Comparison of ENCODE assay signal across 8 cellular contexts in genomic region chr10:56360583-56360966, GRCh38. TPM values are rescaled to one million over a fixed set of nuclear protein-coding genes. Genes with fewer than 3 reads are reported as not detected.
DNase-seq lines count a peak whose midpoint lies in the region; ATAC-seq, FAIRE-seq and TF ChIP-seq lines count a peak whose summit lies in the region.

No MANE protein-coding gene starts in this region.

- peaks cover 0 to 15% (median 13%) of the 10 kb centered on the region in 5 donors for H3K4me1 ChIP-seq in subcutaneous abdominal adipose tissue (ENCODE audit: control insufficient read depth in 5 of 5, insufficient read depth in 5 of 5, low read length in 5 of 5)

- FAIRE-seq in D721Med (lab: Jason Lieb, UNC), result no peak

- H3K9me3 ChIP-seq in subcutaneous abdominal adipose tissue (ENCODE audit: control insufficient read depth in 5 of 5, low read length in 5 of 5), result no peaks in the 10 kb centered on the region

- no peak for ATAC-seq in activated naive CD4-positive, alpha-beta T cell treated with anti-CD3 and anti-CD28 coated beads, Interleukin-2, amount 50 U/mL, for 72 hours

- H3K9ac ChIP-seq in subcutaneous abdominal adipose tissue (ENCODE audit: low read length in 5 of 5), result peak overlapping the region in 4 of 5 donors; percentile 56 to 82 (median 63)

- DNase-seq in T-helper 1 cell (no peak), kidney epithelial cell (ENCODE audit: low read depth) (no peak), ureter (ENCODE audit: low spot score) (no peak), D721Med (ENCODE audit: insufficient read length, low spot score) (no peak), NCI-H524 treated with DMSO at 0.1 percent for 48 hours (lab: John Stamatoyannopoulos, UW) (no peak)
- no peak for DNase-seq in activated naive CD4-positive, alpha-beta T cell treated with anti-CD3 and anti-CD28 coated beads, Interleukin-2, amount 50 U/mL, for 72 hours (ENCODE audit: low spot score in 2 of 2)

- no peak overlapping the region for H3K27ac ChIP-seq in subcutaneous abdominal adipose tissue (ENCODE audit: low read depth, low read length)

- H3K9me3 Mint-ChIP-seq in T-helper 1 cell treated with Interleukin-12 subunit alpha and Interleukin-12 subunit beta and Interleukin-4 antibody, amounts not matched to agents 30 μg/mL and 1 μg/mL, for 36 hours, result no peaks in the 10 kb centered on the region
- no peaks in the 10 kb centered on the region for H3K9me3 Mint-ChIP-seq in activated naive CD4-positive, alpha-beta T cell treated with anti-CD3 and anti-CD28 coated beads, Interleukin-2, amount 50 U/mL, for 72 hours

- H3K27me3 Mint-ChIP-seq in T-helper 1 cell treated with Interleukin-12 subunit alpha and Interleukin-12 subunit beta and Interleukin-4 antibody, amounts not matched to agents 30 μg/mL and 1 μg/mL, for 36 hours (ENCODE audit: low read depth), result no peaks in the 10 kb centered on the region

- peak overlapping the region; percentile 82 for H3K4me3 ChIP-seq in kidney epithelial cell (ENCODE audit: low read depth, low read length)
- H3K4me3 ChIP-seq in subcutaneous abdominal adipose tissue (ENCODE audit: low read depth in 1 of 5, low read length in 5 of 5), result peak overlapping the region; percentile 78 to 92 (median 88)

- peak overlapping the region; percentile 90 for H3K27ac Mint-ChIP-seq in T-helper 1 cell treated with Interleukin-12 subunit alpha and Interleukin-12 subunit beta and Interleukin-4 antibody, amounts not matched to agents 30 μg/mL and 1 μg/mL, for 36 hours
- peak overlapping the region; percentile 98 for H3K27ac Mint-ChIP-seq in activated naive CD4-positive, alpha-beta T cell treated with anti-CD3 and anti-CD28 coated beads, Interleukin-2, amount 50 U/mL, for 72 hours

- H3K27me3 ChIP-seq in kidney epithelial cell (ENCODE audit: control insufficient read depth, insufficient read depth, low read length) (no peaks in the 10 kb centered on the region), subcutaneous abdominal adipose tissue (ENCODE audit: control insufficient read depth in 5 of 5, insufficient read depth in 4 of 5, low read length in 5 of 5) (no peaks in the 10 kb centered on the region)

- H3K36me3 ChIP-seq in kidney epithelial cell (ENCODE audit: control insufficient read depth, insufficient read depth, low read length), result peaks cover 3% of the 10 kb centered on the region
- peaks cover 0 to 8% (median 2%) of the 10 kb centered on the region in 5 donors for H3K36me3 ChIP-seq in subcutaneous abdominal adipose tissue (ENCODE audit: control insufficient read depth in 5 of 5, insufficient read depth in 5 of 5, low read length in 5 of 5)

- TF ChIP-seq CTCF in kidney epithelial cell (IDR thresholded peaks at IDR 0.05; ENCODE audit: insufficient read depth, low read length, poor library complexity, severe bottlenecking) (no peak), D721Med (IDR thresholded peaks at IDR 0.05; ENCODE audit: insufficient read depth, missing control alignments) (no peak)

- H3K4me1 Mint-ChIP-seq in T-helper 1 cell treated with Interleukin-12 subunit alpha and Interleukin-12 subunit beta and Interleukin-4 antibody, amounts not matched to agents 30 μg/mL and 1 μg/mL, for 36 hours (ENCODE audit: low read depth), result peaks cover 43% of the 10 kb centered on the region

- peaks cover 24% of the 10 kb centered on the region for H3K36me3 Mint-ChIP-seq in T-helper 1 cell treated with Interleukin-12 subunit alpha and Interleukin-12 subunit beta and Interleukin-4 antibody, amounts not matched to agents 30 μg/mL and 1 μg/mL, for 36 hours (ENCODE audit: low read depth)
- peaks cover 44 to 50% of the 10 kb centered on the region in 2 donors for H3K36me3 Mint-ChIP-seq in activated naive CD4-positive, alpha-beta T cell treated with anti-CD3 and anti-CD28 coated beads, Interleukin-2, amount 50 U/mL, for 72 hours

- H3K4me3 Mint-ChIP-seq in T-helper 1 cell treated with Interleukin-12 subunit alpha and Interleukin-12 subunit beta and Interleukin-4 antibody, amounts not matched to agents 30 μg/mL and 1 μg/mL, for 36 hours, result peak overlapping the region; percentile 94

RNA-seq across cellular contexts. Expression of gene ZWINT, which starts 0.5 kb away (rescaled TPM):
- total RNA-seq in activated naive CD4-positive, alpha-beta T cell treated with anti-CD3 and anti-CD28 coated beads, Interleukin-2, amount 50 U/mL, for 72 hours, result 10 to 100 TPM; 79.4 to 88.3 TPM
- total RNA-seq in kidney epithelial cell (15.8 and 26.2 TPM in 2 replicates), ureter (4.9 TPM)
